11 cellular contexts compared by ENCODE assay signal in the genomic region with DNA sequence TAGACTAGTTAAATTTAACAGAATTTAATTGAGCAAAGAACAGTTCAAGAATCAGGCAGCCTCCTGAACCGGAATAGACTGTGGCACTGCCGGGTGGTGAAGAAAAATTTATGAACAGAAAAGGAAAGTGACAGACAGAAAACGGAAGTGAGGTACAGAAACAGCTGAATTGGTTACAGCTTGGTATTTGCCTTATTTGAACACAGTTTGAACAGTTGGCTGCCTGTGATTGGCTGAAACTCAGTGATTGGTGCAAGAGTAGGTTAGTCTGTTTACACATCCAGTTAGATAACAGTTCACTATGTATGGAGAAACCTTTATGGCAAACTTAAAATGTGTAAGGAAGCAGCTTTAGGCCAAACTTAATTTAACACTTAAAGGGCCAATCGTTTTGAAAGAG.
DNase-seq lines count a peak whose midpoint lies in the region; ATAC-seq and TF ChIP-seq lines count a peak whose summit lies in the region.
"Had no signal": no experiment of that assay in that cellular context is flagged by ENCODE, and none has a peak within 500 bp of the region (broad histone marks: within the 10 kb centered on the region; RNA-seq: fewer than 3 reads in every experiment).

No MANE protein-coding gene starts in this region.

- 61% methylated on average over 4 of the region's 4 CpGs for WGBS in mammary epithelial cell (ENCODE audit: low coverage, missing lambda C conversion rate)

- H4K20me1 ChIP-seq in mammary epithelial cell (ENCODE audit: insufficient read depth, low read length): no peaks in the 10 kb centered on the region

- CTCF ChIA-PET in mammary epithelial cell (lab: Charles Lee; ENCODE audit: low non-redundant PET): no interaction called here

- no peaks in the 10 kb centered on the region for H3K27me3 ChIP-seq in mammary epithelial cell (ENCODE audit: insufficient read depth, low read length)
- no peaks in the 10 kb centered on the region for H3K27me3 ChIP-seq in breast epithelium
- H3K27me3 ChIP-seq in colonic mucosa: no peaks in the 10 kb centered on the region
- H3K27me3 ChIP-seq in upper lobe of right lung: no peaks in the 10 kb centered on the region

- no peak overlapping the region for H3K4me2 ChIP-seq in mammary epithelial cell (ENCODE audit: insufficient read depth, low read depth, low read length)

- no peak overlapping the region for H3K27ac ChIP-seq in mammary epithelial cell (ENCODE audit: insufficient read depth, low read depth, low read length)
- no peak overlapping the region for H3K27ac ChIP-seq in breast epithelium
- no peak overlapping the region for H3K27ac ChIP-seq in colonic mucosa
- H3K27ac ChIP-seq in upper lobe of right lung: no peak overlapping the region
- H3K27ac ChIP-seq in substantia nigra (ENCODE audit: low read depth, low read length, poor library complexity, severe bottlenecking): no peak overlapping the region
- H3K27ac ChIP-seq: epithelial cell of prostate had no signal

- H3K4me3 ChIP-seq in mammary epithelial cell (replicated peaks in 1 of 3; ENCODE audit: insufficient read depth in 1 of 3, low read depth in 2 of 3, low read length in 3 of 3) (no peak overlapping the region), breast epithelium (no peak overlapping the region), colonic mucosa (no peak overlapping the region), upper lobe of right lung (no peak overlapping the region)

- dilution Hi-C loops in mammary epithelial cell (cut with HindIII; ENCODE audit: low sequenced_read_pairs): no loop called here

- in situ Hi-C loops in mammary epithelial cell (cut with MboI; ENCODE audit: low sequenced_read_pairs in 2 of 2): no loop called here

- intact Hi-C loops in mammary epithelial cell (cut with micrococcal nuclease) (loop anchor here (10.0 kb wide), 1 partner anchor 1274 kb away; no protein-coding TSS in a partner anchor), breast epithelium (cut with DNase I; ENCODE audit: low total_unique reads) (no loop called here), colonic mucosa (cut with DNase I) (no loop called here), upper lobe of right lung (cut with DNase I) (no loop called here)

- H3K79me2 ChIP-seq in mammary epithelial cell (ENCODE audit: insufficient read depth, low read length): no peaks in the 10 kb centered on the region

- no peak overlapping the region for H3K9ac ChIP-seq in mammary epithelial cell (ENCODE audit: insufficient read depth, low read length)
- H3K9ac ChIP-seq in colonic mucosa (ENCODE audit: low read depth in 2 of 2, low read length in 2 of 2): no peak overlapping the region

- DNase-seq in mammary epithelial cell (no peak), breast epithelium (ENCODE audit: low spot score in 2 of 2) (no peak), HuH-7 (ENCODE audit: low spot score) (peak; percentile 60), colonic mucosa (peak; percentile 44), upper lobe of right lung (no peak), substantia nigra (lab: John Stamatoyannopoulos, UW) (no peak), middle frontal gyrus (ENCODE audit: extremely low spot score, low spot score) (no peak)
- DNase-seq: C1 segment of cervical spinal cord; stimulated activated CD4-positive, alpha-beta T cell treated with anti-CD3 and anti-CD28 coated beads, Interleukin-12 subunit alpha, Interleukin-12 subunit beta, amount 100 ng/mL, for 4 hours had no signal

- TF ChIP-seq POLR2A in breast epithelium (IDR thresholded peaks at IDR 0.05): no peak

- TF ChIP-seq CTCF in mammary epithelial cell (conservative IDR thresholded peaks at IDR 0.05 in 1 of 2, IDR thresholded peaks at IDR 0.05 in 1 of 2; ENCODE audit: extremely low read depth in 1 of 2, insufficient read depth in 1 of 2, low read depth in 1 of 2, low read length in 2 of 2) (no peak), breast epithelium (IDR thresholded peaks at IDR 0.05) (no peak), colonic mucosa (IDR thresholded peaks at IDR 0.05) (no peak), upper lobe of right lung (IDR thresholded peaks at IDR 0.05) (no peak)

- peak; percentile 69 for ATAC-seq in upper lobe of right lung
- no peak for ATAC-seq in GM21576 (IDR thresholded peaks at IDR 0.05; ENCODE audit: unreplicated experiment)

- H2AFZ ChIP-seq in mammary epithelial cell (ENCODE audit: low read depth, low read length): peak overlapping the region; percentile 13

- H3K9me3 ChIP-seq in mammary epithelial cell (replicated peaks; ENCODE audit: insufficient read depth, low read length): no peaks in the 10 kb centered on the region
- no peaks in the 10 kb centered on the region for H3K9me3 ChIP-seq in breast epithelium
- H3K9me3 ChIP-seq in colonic mucosa: no peaks in the 10 kb centered on the region
- H3K9me3 ChIP-seq in upper lobe of right lung: no peaks in the 10 kb centered on the region

- H3K36me3 ChIP-seq in mammary epithelial cell (ENCODE audit: insufficient read depth, low read length): no peaks in the 10 kb centered on the region
- no peaks in the 10 kb centered on the region for H3K36me3 ChIP-seq in breast epithelium
- no peaks in the 10 kb centered on the region for H3K36me3 ChIP-seq in colonic mucosa
- H3K36me3 ChIP-seq in upper lobe of right lung: no peaks in the 10 kb centered on the region

- H3K4me1 ChIP-seq in mammary epithelial cell (ENCODE audit: insufficient read depth, low read length): no peaks in the 10 kb centered on the region
- no peaks in the 10 kb centered on the region for H3K4me1 ChIP-seq in breast epithelium
- no peaks in the 10 kb centered on the region for H3K4me1 ChIP-seq in colonic mucosa
- H3K4me1 ChIP-seq in upper lobe of right lung: no peaks in the 10 kb centered on the region

- BruUV-seq in mammary epithelial cell (replicated peaks; lab: Mats Ljungman, UMichigan): no TSS peak

Comparison
In these comparisons a context has a peak if more than half of its experiments do, and no peak if none do; other contexts are left out.
1. DNase-seq: peak in HuH-7 (single experiment) and colonic mucosa (single experiment); none in mammary epithelial cell (single experiment), breast epithelium (0 of 2), upper lobe of right lung (single experiment), substantia nigra (0 of 49) and middle frontal gyrus (single experiment).